Comparison of ENCODE assay signal across 16 cellular contexts in genomic region chr4:144338834-144339233, GRCh38.
DNase-seq lines count a peak whose midpoint lies in the region; ATAC-seq and TF ChIP-seq lines count a peak whose summit lies in the region.
"Had no signal": no experiment of that assay in that cellular context is flagged by ENCODE, and none has a peak within 500 bp of the region (broad histone marks: within the 10 kb centered on the region; RNA-seq: fewer than 3 reads in every experiment).

No MANE protein-coding gene starts in this region.

- TF ChIP-seq RAD21 in Ishikawa (IDR thresholded peaks at IDR 0.05; ENCODE audit: low read depth), result no peak

- no TSS peak for BruUV-seq in Calu3 (replicated peaks; lab: Mats Ljungman, UMichigan)

- CTCF ChIA-PET in Calu3 (lab: Charles Lee), result no interaction called here

- peak overlapping the region; percentile 24 for H3K4me3 Mint-ChIP-seq in Calu3 (ENCODE audit: low read depth, unreplicated experiment)
- H3K4me3 Mint-ChIP-seq in endodermal cell, result no peak overlapping the region
- no peak overlapping the region for H3K4me3 Mint-ChIP-seq in nephron
- no peak overlapping the region for H3K4me3 Mint-ChIP-seq in T-helper 17 cell

- H3K27ac Mint-ChIP-seq in Calu3 (ENCODE audit: unreplicated experiment) (no peak overlapping the region), endodermal cell (peak overlapping the region; percentile 53), nephron (peak overlapping the region in 2 of 3 experiments; percentile 23 to 87), T-helper 17 cell (no peak overlapping the region)

- no peak for TF ChIP-seq EP300 in Ishikawa (IDR thresholded peaks at IDR 0.05; ENCODE audit: borderline replicate concordance)
- TF ChIP-seq EP300 in esophagus muscularis mucosa (IDR thresholded peaks at IDR 0.05), result no peak

- 95% methylated on average over 2 of the region's 2 CpGs; no CpG with 5 or more reads in 1 of the 2 experiments for WGBS in endodermal cell (ENCODE audit: insufficient coverage in 1 of 2, insufficient read length in 1 of 2), 2 experiments
- WGBS in esophagus muscularis mucosa, result 92% methylated on average over 2 of the region's 2 CpGs

- H3K9me3 ChIP-seq in endodermal cell (ENCODE audit: control insufficient read depth, low read length), result no peaks in the 10 kb centered on the region
- H3K9me3 ChIP-seq in T-helper 17 cell (ENCODE audit: control insufficient read depth, low read length, poor library complexity, severe bottlenecking), result no peaks in the 10 kb centered on the region
- no peaks in the 10 kb centered on the region for H3K9me3 ChIP-seq in uterus
- H3K9me3 ChIP-seq in esophagus muscularis mucosa, result no peaks in the 10 kb centered on the region
- H3K9me3 ChIP-seq: BE2C had no signal

- peak; percentile 2 for DNase-seq in Calu3
- DNase-seq in endodermal cell, result peak; percentile 35
- no peak for DNase-seq in SHP77 (lab: John Stamatoyannopoulos, UW)
- DNase-seq in T-helper 17 cell, result no peak
- DNase-seq in uterus, result no peak
- DNase-seq in esophagus muscularis mucosa (ENCODE audit: extremely low spot score), result no peak
- DNase-seq: ACHN, BE2C, NCI-H1048, NCI-H1694, NCI-H345, NCI-H69 had no signal

- H3K4me3 ChIP-seq in endodermal cell (ENCODE audit: low read length), result no peak overlapping the region
- no peak overlapping the region for H3K4me3 ChIP-seq in uterus
- no peak overlapping the region for H3K4me3 ChIP-seq in esophagus muscularis mucosa

- no peaks in the 10 kb centered on the region for H3K36me3 Mint-ChIP-seq in Calu3 (ENCODE audit: insufficient read depth, unreplicated experiment)
- H3K36me3 Mint-ChIP-seq in endodermal cell (ENCODE audit: low read depth), result no peaks in the 10 kb centered on the region
- H3K36me3 Mint-ChIP-seq in nephron (ENCODE audit: low read depth), result no peaks in the 10 kb centered on the region
- H3K36me3 Mint-ChIP-seq in T-helper 17 cell (ENCODE audit: low read depth), result no peaks in the 10 kb centered on the region

- TF ChIP-seq POLR2A in uterus (IDR thresholded peaks at IDR 0.05), result no peak
- no peak for TF ChIP-seq POLR2A in esophagus muscularis mucosa (IDR thresholded peaks at IDR 0.05; ENCODE audit: low read depth)

- TF ChIP-seq CTCF in Calu3 (IDR thresholded peaks at IDR 0.05; ENCODE audit: unreplicated experiment) (no peak), endodermal cell (conservative IDR thresholded peaks at IDR 0.05) (no peak), nephron (IDR thresholded peaks at IDR 0.05; ENCODE audit: unreplicated experiment in 3 of 3) (no peak), uterus (IDR thresholded peaks at IDR 0.05) (no peak), esophagus muscularis mucosa (IDR thresholded peaks at IDR 0.05) (no peak)

- H3K4me1 ChIP-seq in endodermal cell (ENCODE audit: control insufficient read depth, insufficient read depth, low read length), result no peaks in the 10 kb centered on the region
- H3K4me1 ChIP-seq in uterus, result no peaks in the 10 kb centered on the region
- no peaks in the 10 kb centered on the region for H3K4me1 ChIP-seq in esophagus muscularis mucosa
- H3K4me1 ChIP-seq: BE2C had no signal

- intact Hi-C loops in Calu3 (cut with micrococcal nuclease; ENCODE audit: unreplicated experiment) (no loop called here), uterus (cut with DNase I; ENCODE audit: low total_unique reads) (no loop called here), esophagus muscularis mucosa (cut with DNase I) (no loop called here)

- H3K36me3 ChIP-seq in endodermal cell (ENCODE audit: control insufficient read depth, insufficient read depth, low read length) (no peaks in the 10 kb centered on the region), uterus (no peaks in the 10 kb centered on the region), esophagus muscularis mucosa (no peaks in the 10 kb centered on the region)
- H3K36me3 ChIP-seq: BE2C had no signal

- H3K27ac ChIP-seq in endodermal cell (ENCODE audit: low read depth, low read length) (no peak overlapping the region), uterus (no peak overlapping the region), esophagus muscularis mucosa (replicated peaks in 1 of 4) (no peak overlapping the region)

- no peaks in the 10 kb centered on the region for H3K27me3 Mint-ChIP-seq in Calu3 (ENCODE audit: unreplicated experiment)
- no peaks in the 10 kb centered on the region for H3K27me3 Mint-ChIP-seq in endodermal cell (ENCODE audit: insufficient read depth)
- H3K27me3 Mint-ChIP-seq in nephron (ENCODE audit: low read depth), result no peaks in the 10 kb centered on the region
- no peaks in the 10 kb centered on the region for H3K27me3 Mint-ChIP-seq in T-helper 17 cell

- peaks cover 20% of the 10 kb centered on the region for H3K4me1 Mint-ChIP-seq in Calu3 (ENCODE audit: low read depth, unreplicated experiment)
- peaks cover 9% of the 10 kb centered on the region for H3K4me1 Mint-ChIP-seq in endodermal cell
- no peaks in the 10 kb centered on the region for H3K4me1 Mint-ChIP-seq in nephron
- H3K4me1 Mint-ChIP-seq in T-helper 17 cell, result no peaks in the 10 kb centered on the region

- no peak overlapping the region for H3K9ac ChIP-seq in endodermal cell (ENCODE audit: extremely low read depth, low read length, poor library complexity, severe bottlenecking)

- peaks cover 2% of the 10 kb centered on the region for H3K9me3 Mint-ChIP-seq in Calu3 (ENCODE audit: low read depth, unreplicated experiment)
- H3K9me3 Mint-ChIP-seq in endodermal cell, result peaks cover 10% of the 10 kb centered on the region
- H3K9me3 Mint-ChIP-seq in nephron, result no peaks in the 10 kb centered on the region

- no peak for ATAC-seq in T-helper 17 cell
- ATAC-seq: Panc1, Right ventricle myocardium inferior had no signal

- H3K27me3 ChIP-seq in endodermal cell (ENCODE audit: control insufficient read depth, insufficient read depth, low read length, poor library complexity, severe bottlenecking), result no peaks in the 10 kb centered on the region
- H3K27me3 ChIP-seq in uterus, result no peaks in the 10 kb centered on the region
- H3K27me3 ChIP-seq in esophagus muscularis mucosa, result no peaks in the 10 kb centered on the region
- H3K27me3 ChIP-seq: BE2C had no signal

TF ChIP-seq in Ishikawa, 13 proteins besides CTCF, POLR2A, EP300 and RAD21:
- TF ChIP-seq CREB1 (IDR thresholded peaks at IDR 0.05; ENCODE audit: low read depth) (no peak), TEAD4 (IDR thresholded peaks at IDR 0.05) (peak; percentile 71), MAX (IDR thresholded peaks at IDR 0.05) (0 out of 2 replicates have a peak, but pooled peaks have one; percentile 24)

Comparison
In these comparisons a context has a peak if more than half of its experiments do, and no peak if none do; other contexts are left out.
1. DNase-seq: peak in Calu3 (single experiment) and endodermal cell (single experiment); none in SHP77 (0 of 2), T-helper 17 cell (0 of 3), uterus (0 of 2) and esophagus muscularis mucosa (single experiment).
2. H3K27ac Mint-ChIP-seq: peak in endodermal cell (single experiment) and nephron (2 of 3); none in Calu3 (single experiment) and T-helper 17 cell (single experiment).